ENCODE assay signal across 8 cellular contexts in the genomic region with DNA sequence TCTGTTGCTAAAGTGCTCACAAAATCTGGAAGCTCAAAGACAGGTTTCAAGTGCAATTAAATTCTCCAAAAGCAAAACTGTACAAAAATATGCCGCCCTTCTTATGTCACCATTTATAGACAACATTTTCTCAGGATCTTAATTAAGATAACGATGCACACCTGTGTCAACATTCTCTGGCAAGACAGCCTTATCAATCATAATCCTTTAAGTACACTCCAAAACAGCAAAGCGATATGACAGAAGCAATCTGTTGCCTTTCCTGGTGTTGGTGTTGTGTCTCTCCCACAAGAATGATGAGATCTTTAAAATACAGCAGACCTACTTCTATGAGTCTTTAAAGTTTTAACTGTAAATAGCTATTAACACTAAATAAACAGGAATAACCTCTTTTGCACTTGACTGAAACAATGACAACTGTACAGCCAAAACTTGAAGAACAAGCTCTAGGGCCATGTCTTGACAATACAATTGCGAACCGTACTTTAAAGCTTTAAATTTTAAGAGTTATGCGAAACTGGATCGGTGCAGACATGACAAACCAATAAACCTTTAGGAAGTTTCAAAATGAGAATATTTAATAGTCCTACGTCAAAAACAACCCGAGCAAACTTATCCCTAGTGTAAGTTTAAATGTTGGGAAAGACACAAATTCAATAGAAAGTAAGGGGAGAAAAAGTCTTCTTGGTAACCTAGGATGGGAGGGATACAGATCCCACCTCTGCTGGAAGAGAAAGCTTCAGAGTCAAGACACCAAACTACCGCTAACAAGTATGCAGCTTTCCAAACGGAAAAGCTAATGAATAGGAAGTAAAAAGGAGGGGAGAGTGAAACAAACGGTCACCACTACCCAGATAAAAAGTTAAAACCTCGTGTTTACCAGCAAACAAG. TPM values are rescaled to one million over a fixed set of nuclear protein-coding genes. Genes with fewer than 3 reads are reported as not detected.
A peak's percentile ranks its signal among the peaks of the same experiment; 100 is the strongest.
DNase-seq lines count a peak whose midpoint lies in the region; ATAC-seq and TF ChIP-seq lines count a peak whose summit lies in the region.

No MANE protein-coding gene starts in this region.

- no peaks in the 10 kb centered on the region for H3K36me3 ChIP-seq in CD8-positive, alpha-beta T cell (ENCODE audit: insufficient read depth, low read length)
- H3K36me3 ChIP-seq in adipocyte (ENCODE audit: control insufficient read depth, insufficient read depth, low read length, severe bottlenecking): no peaks in the 10 kb centered on the region

- H3K27ac ChIP-seq in CD8-positive, alpha-beta T cell (ENCODE audit: low read depth, low read length): no peak overlapping the region

- peak overlapping the region; percentile 85 for H3K4me3 Mint-ChIP-seq in CD8-positive, alpha-beta T cell
- peak overlapping the region; percentile 79 to 94 (median 90) for H3K4me3 Mint-ChIP-seq in naive B cell

- H3K9ac ChIP-seq in adipocyte (ENCODE audit: low read length): peak overlapping the region; percentile 82

- no peaks in the 10 kb centered on the region for H3K9me3 ChIP-seq in CD8-positive, alpha-beta T cell (ENCODE audit: low read length)
- H3K9me3 ChIP-seq in adipocyte (ENCODE audit: control insufficient read depth, low read length): no peaks in the 10 kb centered on the region

- H3K27me3 Mint-ChIP-seq in CD8-positive, alpha-beta T cell (ENCODE audit: low read depth): peaks cover 52% of the 10 kb centered on the region
- H3K27me3 Mint-ChIP-seq in naive B cell: peaks cover 48 to 61% (median 52%) of the 10 kb centered on the region in 3 donors

- POLR2A ChIA-PET in CD8-positive, alpha-beta T cell (lab: Charles Lee): interaction anchor here (0.7 kb wide), 1 partner anchor 30 kb away, joined by 3 read pairs; no protein-coding TSS in a partner anchor

- H3K36me3 Mint-ChIP-seq in CD8-positive, alpha-beta T cell: peaks cover 6% of the 10 kb centered on the region
- peaks cover 0 to 27% of the 10 kb centered on the region in 2 donors for H3K36me3 Mint-ChIP-seq in naive B cell

- no peak for TF ChIP-seq CTCF in CD8-positive, alpha-beta T cell (IDR thresholded peaks at IDR 0.05)
- no peak for TF ChIP-seq CTCF in LNCaP clone FGC (IDR thresholded peaks at IDR 0.05; ENCODE audit: control insufficient read depth, extremely low read depth, insufficient read depth)

- CTCF ChIA-PET in CD8-positive, alpha-beta T cell (lab: Charles Lee): interaction anchor here (1.0 kb wide), 1 partner anchor 10 kb away, joined by 3 read pairs; no protein-coding TSS in a partner anchor

- H3K4me1 ChIP-seq in CD8-positive, alpha-beta T cell (ENCODE audit: insufficient read depth, low read length): peaks cover 26% of the 10 kb centered on the region
- H3K4me1 ChIP-seq in adipocyte (ENCODE audit: control insufficient read depth, insufficient read depth, low read length): peaks cover 18% of the 10 kb centered on the region

- DNase-seq in CD8-positive, alpha-beta T cell: no peak
- DNase-seq in LNCaP clone FGC (ENCODE audit: low read depth): peak; percentile 98
- DNase-seq in adipocyte (ENCODE audit: low read depth): peak; percentile 7
- no peak for DNase-seq in naive B cell
- DNase-seq in NCI-H345 treated with DMSO at 0.1 percent for 48 hours (lab: John Stamatoyannopoulos, UW; ENCODE audit: unreplicated experiment): no peak
- no peak for DNase-seq in NCI-H446 (lab: John Stamatoyannopoulos, UW)
- DNase-seq in NCI-H2107 treated with DMSO at 0.1 percent for 48 hours (lab: John Stamatoyannopoulos, UW; ENCODE audit: unreplicated experiment): no peak
- no peak for DNase-seq in activated naive CD4-positive, alpha-beta T cell (lab: John Stamatoyannopoulos, UW)

- no peak for ATAC-seq in CD8-positive, alpha-beta T cell
- ATAC-seq in naive B cell (ENCODE audit: low read depth in 2 of 2): no peak

- H3K27ac Mint-ChIP-seq in CD8-positive, alpha-beta T cell: no peak overlapping the region
- peak overlapping the region in 3 of 6 donors; percentile 3 to 73 (median 63) for H3K27ac Mint-ChIP-seq in naive B cell

- H3K4me3 ChIP-seq in CD8-positive, alpha-beta T cell (ENCODE audit: low read depth, low read length): no peak overlapping the region
- H3K4me3 ChIP-seq in LNCaP clone FGC (ENCODE audit: low read depth, low read length) (peak overlapping the region; percentile 64), adipocyte (ENCODE audit: low read length) (peak overlapping the region; percentile 93)

- intact Hi-C loops in CD8-positive, alpha-beta T cell (cut with DNase I, micrococcal nuclease): loop anchor here in 1 of 2 experiments (5.0 to 10.0 kb wide), 2 partner anchors 1225 to 1423 kb away; partner anchors contain the start of genes AKTIP, FTO and RPGRIP1L

- H3K9me3 Mint-ChIP-seq in CD8-positive, alpha-beta T cell: peaks cover 2% of the 10 kb centered on the region
- peaks cover 2 to 22% (median 4%) of the 10 kb centered on the region in 7 donors for H3K9me3 Mint-ChIP-seq in naive B cell

- H3K4me1 Mint-ChIP-seq in CD8-positive, alpha-beta T cell (ENCODE audit: low read depth): peaks cover 27% of the 10 kb centered on the region
- peaks cover 29 to 33% (median 29%) of the 10 kb centered on the region in 3 donors for H3K4me1 Mint-ChIP-seq in naive B cell

- H3K27me3 ChIP-seq in CD8-positive, alpha-beta T cell (ENCODE audit: insufficient read depth, low read length): peaks cover 41% of the 10 kb centered on the region
- H3K27me3 ChIP-seq in adipocyte (replicated peaks; ENCODE audit: control insufficient read depth, insufficient read depth, low read length): no peaks in the 10 kb centered on the region

RNA-seq across cellular contexts. Expression of gene IRX5, which starts 3.3 kb away (rescaled TPM):
- not detected for total RNA-seq in CD8-positive, alpha-beta T cell
- polyA plus RNA-seq in naive B cell (ENCODE audit: low read depth in 6 of 6): not detected

Comparison
In these comparisons a context has a peak if more than half of its experiments do, and no peak if none do; other contexts are left out.
1. DNase-seq: peak in LNCaP clone FGC (single experiment) and adipocyte (single experiment); none in CD8-positive, alpha-beta T cell (0 of 7), naive B cell (single experiment), NCI-H345 treated with DMSO at 0.1 percent for 48 hours (single experiment), NCI-H446 (0 of 2), NCI-H2107 treated with DMSO at 0.1 percent for 48 hours (single experiment) and activated naive CD4-positive, alpha-beta T cell (0 of 4).